In the genomic region with DNA sequence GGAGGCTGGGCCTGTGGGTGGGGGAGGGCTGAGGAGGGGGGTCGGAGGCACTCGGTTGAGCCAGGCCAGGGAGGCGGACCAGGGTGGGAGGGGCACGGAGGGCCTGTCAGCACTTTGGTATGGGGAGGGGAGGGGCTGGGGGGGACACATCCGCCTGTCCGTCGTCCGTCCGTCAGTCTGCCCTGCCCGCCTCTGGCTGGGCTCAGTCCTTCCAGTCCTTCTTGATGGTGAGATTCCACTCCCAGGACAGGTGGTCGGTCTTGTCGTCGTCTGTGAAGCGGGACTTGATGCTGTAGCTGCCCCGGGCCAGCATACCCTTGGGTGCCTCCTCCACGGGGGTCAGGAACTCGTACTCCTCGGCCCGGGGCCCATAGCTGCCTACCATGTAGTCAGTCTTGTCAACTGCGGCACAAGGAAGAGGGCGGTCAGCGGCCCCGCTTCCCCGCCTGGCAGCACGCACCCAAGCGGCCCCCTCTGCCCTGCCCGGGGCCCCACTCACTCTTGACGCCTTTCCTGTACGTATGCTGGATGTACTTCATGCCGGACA, we compare ENCODE assay signal across 1 cellular context.
A peak's percentile ranks its signal among the peaks of the same experiment; 100 is the strongest.
TF ChIP-seq lines count a peak whose summit lies in the region.

No MANE protein-coding gene starts in this region.

TF ChIP-seq in HEK293, 187 proteins besides CTCF, POLR2A, EP300 and RAD21 (continued from another document):
- TF ChIP-seq, protein P1, sequence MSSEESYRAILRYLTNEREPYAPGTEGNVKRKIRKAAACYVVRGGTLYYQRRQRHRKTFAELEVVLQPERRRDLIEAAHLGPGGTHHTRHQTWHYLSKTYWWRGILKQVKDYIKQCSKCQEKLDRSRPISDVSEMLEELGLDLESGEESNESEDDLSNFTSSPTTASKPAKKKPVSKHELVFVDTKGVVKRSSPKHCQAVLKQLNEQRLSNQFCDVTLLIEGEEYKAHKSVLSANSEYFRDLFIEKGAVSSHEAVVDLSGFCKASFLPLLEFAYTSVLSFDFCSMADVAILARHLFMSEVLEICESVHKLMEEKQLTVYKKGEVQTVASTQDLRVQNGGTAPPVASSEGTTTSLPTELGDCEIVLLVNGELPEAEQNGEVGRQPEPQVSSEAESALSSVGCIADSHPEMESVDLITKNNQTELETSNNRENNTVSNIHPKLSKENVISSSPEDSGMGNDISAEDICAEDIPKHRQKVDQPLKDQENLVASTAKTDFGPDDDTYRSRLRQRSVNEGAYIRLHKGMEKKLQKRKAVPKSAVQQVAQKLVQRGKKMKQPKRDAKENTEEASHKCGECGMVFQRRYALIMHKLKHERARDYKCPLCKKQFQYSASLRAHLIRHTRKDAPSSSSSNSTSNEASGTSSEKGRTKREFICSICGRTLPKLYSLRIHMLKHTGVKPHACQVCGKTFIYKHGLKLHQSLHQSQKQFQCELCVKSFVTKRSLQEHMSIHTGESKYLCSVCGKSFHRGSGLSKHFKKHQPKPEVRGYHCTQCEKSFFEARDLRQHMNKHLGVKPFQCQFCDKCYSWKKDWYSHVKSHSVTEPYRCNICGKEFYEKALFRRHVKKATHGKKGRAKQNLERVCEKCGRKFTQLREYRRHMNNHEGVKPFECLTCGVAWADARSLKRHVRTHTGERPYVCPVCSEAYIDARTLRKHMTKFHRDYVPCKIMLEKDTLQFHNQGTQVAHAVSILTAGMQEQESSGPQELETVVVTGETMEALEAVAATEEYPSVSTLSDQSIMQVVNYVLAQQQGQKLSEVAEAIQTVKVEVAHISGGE (tag by site-specific recombination; conservative IDR thresholded peaks at IDR 0.05; ENCODE audit: low read depth) = peak; percentile 32; the same call in 1 of the 2 replicates
- TF ChIP-seq SP3 (tag by site-specific recombination; IDR thresholded peaks at IDR 0.05) (peak; percentile 49), ZNF624 (tag by site-specific recombination; IDR thresholded peaks at IDR 0.05) (no peak), KLF8 (tag by site-specific recombination; IDR thresholded peaks at IDR 0.05) (peak; percentile 17; the same call in 1 of the 2 replicates), ZNF335 (tag by site-specific recombination; conservative IDR thresholded peaks at IDR 0.05) (no peak), ZNF423 (tag by site-specific recombination; IDR thresholded peaks at IDR 0.05) (0 out of 2 replicates have a peak, but pooled peaks have one; percentile 24), GLI4 (tag by site-specific recombination; IDR thresholded peaks at IDR 0.05) (no peak), ZNF629 (tag by site-specific recombination; IDR thresholded peaks at IDR 0.05) (peak; percentile 12; the same call in 1 of the 2 replicates), ZNF23 (tag by site-specific recombination; IDR thresholded peaks at IDR 0.05; ENCODE audit: borderline replicate concordance) (no peak), ZNF792 (tag by site-specific recombination; IDR thresholded peaks at IDR 0.05) (no peak), ZNF138 (tag by site-specific recombination; IDR thresholded peaks at IDR 0.05; ENCODE audit: borderline replicate concordance) (no peak)
- TF ChIP-seq, protein P2, sequence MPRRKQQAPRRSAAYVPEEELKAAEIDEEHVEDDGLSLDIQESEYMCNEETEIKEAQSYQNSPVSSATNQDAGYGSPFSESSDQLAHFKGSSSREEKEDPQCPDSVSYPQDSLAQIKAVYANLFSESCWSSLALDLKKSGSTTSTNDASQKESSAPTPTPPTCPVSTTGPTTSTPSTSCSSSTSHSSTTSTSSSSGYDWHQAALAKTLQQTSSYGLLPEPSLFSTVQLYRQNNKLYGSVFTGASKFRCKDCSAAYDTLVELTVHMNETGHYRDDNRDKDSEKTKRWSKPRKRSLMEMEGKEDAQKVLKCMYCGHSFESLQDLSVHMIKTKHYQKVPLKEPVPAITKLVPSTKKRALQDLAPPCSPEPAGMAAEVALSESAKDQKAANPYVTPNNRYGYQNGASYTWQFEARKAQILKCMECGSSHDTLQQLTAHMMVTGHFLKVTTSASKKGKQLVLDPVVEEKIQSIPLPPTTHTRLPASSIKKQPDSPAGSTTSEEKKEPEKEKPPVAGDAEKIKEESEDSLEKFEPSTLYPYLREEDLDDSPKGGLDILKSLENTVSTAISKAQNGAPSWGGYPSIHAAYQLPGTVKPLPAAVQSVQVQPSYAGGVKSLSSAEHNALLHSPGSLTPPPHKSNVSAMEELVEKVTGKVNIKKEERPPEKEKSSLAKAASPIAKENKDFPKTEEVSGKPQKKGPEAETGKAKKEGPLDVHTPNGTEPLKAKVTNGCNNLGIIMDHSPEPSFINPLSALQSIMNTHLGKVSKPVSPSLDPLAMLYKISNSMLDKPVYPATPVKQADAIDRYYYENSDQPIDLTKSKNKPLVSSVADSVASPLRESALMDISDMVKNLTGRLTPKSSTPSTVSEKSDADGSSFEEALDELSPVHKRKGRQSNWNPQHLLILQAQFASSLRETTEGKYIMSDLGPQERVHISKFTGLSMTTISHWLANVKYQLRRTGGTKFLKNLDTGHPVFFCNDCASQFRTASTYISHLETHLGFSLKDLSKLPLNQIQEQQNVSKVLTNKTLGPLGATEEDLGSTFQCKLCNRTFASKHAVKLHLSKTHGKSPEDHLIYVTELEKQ (tag by site-specific recombination; IDR thresholded peaks at IDR 0.05; ENCODE audit: borderline replicate concordance) = 0 out of 2 replicates have a peak, but pooled peaks have one; percentile 20
- TF ChIP-seq, protein P3, sequence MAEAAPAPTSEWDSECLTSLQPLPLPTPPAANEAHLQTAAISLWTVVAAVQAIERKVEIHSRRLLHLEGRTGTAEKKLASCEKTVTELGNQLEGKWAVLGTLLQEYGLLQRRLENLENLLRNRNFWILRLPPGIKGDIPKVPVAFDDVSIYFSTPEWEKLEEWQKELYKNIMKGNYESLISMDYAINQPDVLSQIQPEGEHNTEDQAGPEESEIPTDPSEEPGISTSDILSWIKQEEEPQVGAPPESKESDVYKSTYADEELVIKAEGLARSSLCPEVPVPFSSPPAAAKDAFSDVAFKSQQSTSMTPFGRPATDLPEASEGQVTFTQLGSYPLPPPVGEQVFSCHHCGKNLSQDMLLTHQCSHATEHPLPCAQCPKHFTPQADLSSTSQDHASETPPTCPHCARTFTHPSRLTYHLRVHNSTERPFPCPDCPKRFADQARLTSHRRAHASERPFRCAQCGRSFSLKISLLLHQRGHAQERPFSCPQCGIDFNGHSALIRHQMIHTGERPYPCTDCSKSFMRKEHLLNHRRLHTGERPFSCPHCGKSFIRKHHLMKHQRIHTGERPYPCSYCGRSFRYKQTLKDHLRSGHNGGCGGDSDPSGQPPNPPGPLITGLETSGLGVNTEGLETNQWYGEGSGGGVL (tag by site-specific recombination; IDR thresholded peaks at IDR 0.05) = peak; percentile 57; the same call in 1 of the 2 replicates
